In genomic region chr15:52178765-52179164, GRCh38 we compare ENCODE assay signal across 8 cellular contexts. TPM values are rescaled to one million over a fixed set of nuclear protein-coding genes. Genes with fewer than 3 reads are reported as not detected.
DNase-seq lines count a peak whose midpoint lies in the region; ATAC-seq and TF ChIP-seq lines count a peak whose summit lies in the region.

No MANE protein-coding gene starts in this region.

- H3K36me3 ChIP-seq in ascending aorta (no peaks in the 10 kb centered on the region), right lobe of liver (no peaks in the 10 kb centered on the region)

- H3K9me3 ChIP-seq in ascending aorta (no peaks in the 10 kb centered on the region), right lobe of liver (no peaks in the 10 kb centered on the region)

- H3K9me3 Mint-ChIP-seq in activated naive CD4-positive, alpha-beta T cell treated with anti-CD3 and anti-CD28 coated beads, Interleukin-2, amount 10 ng/mL, durations not matched to agents 7 days and 5 days: peaks cover 3% of the 10 kb centered on the region
- H3K9me3 Mint-ChIP-seq in type B pancreatic cell: no peaks in the 10 kb centered on the region

- CTCF ChIA-PET in activated naive CD4-positive, alpha-beta T cell treated with anti-CD3 and anti-CD28 coated beads, Interleukin-2, amount 10 ng/mL, durations not matched to agents 7 days and 5 days (lab: Charles Lee): interaction anchor here (1.1 to 3.7 kb wide), 9 partner anchors 11 to 557 kb away, joined by 3 to 19 read pairs (median 3); no protein-coding TSS in a partner anchor

- H3K4me1 Mint-ChIP-seq in activated naive CD4-positive, alpha-beta T cell treated with anti-CD3 and anti-CD28 coated beads, Interleukin-2, amount 10 ng/mL, durations not matched to agents 7 days and 5 days: peaks cover 41% of the 10 kb centered on the region
- peaks cover 7% of the 10 kb centered on the region for H3K4me1 Mint-ChIP-seq in type B pancreatic cell (ENCODE audit: unreplicated experiment)

- H3K36me3 Mint-ChIP-seq in activated naive CD4-positive, alpha-beta T cell treated with anti-CD3 and anti-CD28 coated beads, Interleukin-2, amount 10 ng/mL, durations not matched to agents 7 days and 5 days: peaks cover 14% of the 10 kb centered on the region
- H3K36me3 Mint-ChIP-seq in type B pancreatic cell: peaks cover 4% of the 10 kb centered on the region

- no peak for TF ChIP-seq POLR2A in right lobe of liver (IDR thresholded peaks at IDR 0.05)

- intact Hi-C loops in ascending aorta (cut with DNase I): loop anchor here (2.0 to 5.0 kb wide), 2 partner anchors 160 to 389 kb away; partner anchors contain the start of genes ARPP19 and MAPK6
- intact Hi-C loops in right lobe of liver (cut with DNase I): no loop called here

- ATAC-seq in right lobe of liver (no peak), HG03439 (IDR thresholded peaks at IDR 0.05; ENCODE audit: unreplicated experiment) (no peak), GM18909 (IDR thresholded peaks at IDR 0.05; ENCODE audit: poor library complexity, unreplicated experiment) (no peak), HG03442 (IDR thresholded peaks at IDR 0.05; ENCODE audit: unreplicated experiment) (no peak)

- peak overlapping the region; percentile 88 to 95 for H3K27ac ChIP-seq in ascending aorta
- peak overlapping the region; percentile 82 to 90 (median 87) for H3K27ac ChIP-seq in right lobe of liver

- H3K27ac Mint-ChIP-seq in activated naive CD4-positive, alpha-beta T cell treated with anti-CD3 and anti-CD28 coated beads, Interleukin-2, amount 10 ng/mL, durations not matched to agents 7 days and 5 days: peak overlapping the region; percentile 98
- peak overlapping the region; percentile 94 for H3K27ac Mint-ChIP-seq in type B pancreatic cell

- H3K4me1 ChIP-seq in ascending aorta: peaks cover 0 to 3% of the 10 kb centered on the region in 2 donors
- peaks cover 0 to 4% (median 2%) of the 10 kb centered on the region in 4 donors for H3K4me1 ChIP-seq in right lobe of liver

- H3K27me3 ChIP-seq in ascending aorta: no peaks in the 10 kb centered on the region
- no peaks in the 10 kb centered on the region for H3K27me3 ChIP-seq in right lobe of liver

- DNase-seq in activated naive CD4-positive, alpha-beta T cell treated with anti-CD3 and anti-CD28 coated beads, Interleukin-2, amount 10 ng/mL, durations not matched to agents 7 days and 5 days: peak; percentile 24
- no peak for DNase-seq in activated naive CD4-positive, alpha-beta T cell treated with anti-CD3 and anti-CD28 coated beads, Interleukin-2, amount 50 U/mL, for 16 hours
- no peak for DNase-seq in ascending aorta (ENCODE audit: low spot score in 2 of 2)
- DNase-seq in right lobe of liver: no peak
- DNase-seq in type B pancreatic cell (ENCODE audit: extremely low spot score, unreplicated experiment): peak; percentile 32

- peak overlapping the region; percentile 94 for H3K4me3 Mint-ChIP-seq in activated naive CD4-positive, alpha-beta T cell treated with anti-CD3 and anti-CD28 coated beads, Interleukin-2, amount 10 ng/mL, durations not matched to agents 7 days and 5 days
- peak overlapping the region; percentile 95 for H3K4me3 Mint-ChIP-seq in type B pancreatic cell

- H3K27me3 Mint-ChIP-seq in activated naive CD4-positive, alpha-beta T cell treated with anti-CD3 and anti-CD28 coated beads, Interleukin-2, amount 10 ng/mL, durations not matched to agents 7 days and 5 days: no peaks in the 10 kb centered on the region
- H3K27me3 Mint-ChIP-seq in type B pancreatic cell: peaks cover 24% of the 10 kb centered on the region

- TF ChIP-seq CTCF in ascending aorta (IDR thresholded peaks at IDR 0.05) (no peak), right lobe of liver (IDR thresholded peaks at IDR 0.05) (no peak), type B pancreatic cell (conservative IDR thresholded peaks at IDR 0.05) (no peak)

- WGBS in right lobe of liver (ENCODE audit: insufficient coverage, low coverage, low lambda C conversion rate, missing lambda C conversion rate): 0% methylated on average over 5 of the region's 10 CpGs

- H3K4me3 ChIP-seq in ascending aorta (peak overlapping the region; percentile 95 to 99), right lobe of liver (peak overlapping the region; percentile 62 to 69 (median 67))

RNA-seq across cellular contexts. Expression of gene GNB5, which starts 12.4 kb away (rescaled TPM):
- total RNA-seq in ascending aorta (8.8 TPM), right lobe of liver (10 to 100 TPM; 11.1 to 34.5 (median 16.5) TPM), type B pancreatic cell (ENCODE audit: low replicate concordance) (12.6 and 19.9 TPM in 2 replicates)

Comparison
In these comparisons a context has a peak if more than half of its experiments do, and no peak if none do; other contexts are left out.
1. DNase-seq: peak in activated naive CD4-positive, alpha-beta T cell treated with anti-CD3 and anti-CD28 coated beads, Interleukin-2, amount 10 ng/mL, durations not matched to agents 7 days and 5 days (single experiment) and type B pancreatic cell (single experiment); none in activated naive CD4-positive, alpha-beta T cell treated with anti-CD3 and anti-CD28 coated beads, Interleukin-2, amount 50 U/mL, for 16 hours (single experiment), ascending aorta (0 of 2) and right lobe of liver (0 of 3).